ENCODE assay signal across 2 cellular contexts in genomic region chr1:210525759-210526158, GRCh38.
TF ChIP-seq lines count a peak whose summit lies in the region.

No MANE protein-coding gene starts in this region.

TF ChIP-seq in HepG2, 621 proteins besides CTCF, POLR2A, EP300 and RAD21:
- no peak for TF ChIP-seq ZNF883 (CRISPR knock-in tag; IDR thresholded peaks at IDR 0.05; ENCODE audit: not compliant biosample characterization)
- peak in 1 of 2 experiments; percentile 45; a peak in 2 of 4 replicates for TF ChIP-seq MAFK (conservative IDR thresholded peaks at IDR 0.05 in 1 of 2, IDR thresholded peaks at IDR 0.05 in 1 of 2; ENCODE audit: low read length in 2 of 2)
- TF ChIP-seq ZNF709 (CRISPR knock-in tag; IDR thresholded peaks at IDR 0.05): no peak
- no peak for TF ChIP-seq ZFP41 (CRISPR knock-in tag; IDR thresholded peaks at IDR 0.05; ENCODE audit: borderline replicate concordance)
- TF ChIP-seq MAFF (IDR thresholded peaks at IDR 0.05; ENCODE audit: low read depth, low read length): 0 out of 2 replicates have a peak, but pooled peaks have one; percentile 22
- TF ChIP-seq IRF9 (CRISPR knock-in tag; IDR thresholded peaks at IDR 0.05; ENCODE audit: borderline replicate concordance): no peak
- TF ChIP-seq KDM6A (CRISPR knock-in tag; IDR thresholded peaks at IDR 0.05; ENCODE audit: low read depth): no peak
- no peak for TF ChIP-seq DR1 (CRISPR knock-in tag; IDR thresholded peaks at IDR 0.05)
- no peak for TF ChIP-seq RFXAP (CRISPR knock-in tag; IDR thresholded peaks at IDR 0.05; ENCODE audit: borderline replicate concordance)
- TF ChIP-seq ZNF430 (CRISPR knock-in tag; IDR thresholded peaks at IDR 0.05): no peak
- no peak for TF ChIP-seq ZNF549 (CRISPR knock-in tag; IDR thresholded peaks at IDR 0.05)
TF ChIP-seq in HepG2: peak in this region for 2.

TF ChIP-seq in SK-N-SH, 30 proteins besides CTCF, POLR2A, EP300 and RAD21:
- TF ChIP-seq NRF1 (IDR thresholded peaks at IDR 0.05; ENCODE audit: low read depth, low read length) (no peak), GABPA (IDR thresholded peaks at IDR 0.05; ENCODE audit: low read depth) (no peak), FOXM1 (IDR thresholded peaks at IDR 0.05; ENCODE audit: low read depth) (no peak), JUND (IDR thresholded peaks at IDR 0.05) (no peak)
- TF ChIP-seq, protein P1, sequence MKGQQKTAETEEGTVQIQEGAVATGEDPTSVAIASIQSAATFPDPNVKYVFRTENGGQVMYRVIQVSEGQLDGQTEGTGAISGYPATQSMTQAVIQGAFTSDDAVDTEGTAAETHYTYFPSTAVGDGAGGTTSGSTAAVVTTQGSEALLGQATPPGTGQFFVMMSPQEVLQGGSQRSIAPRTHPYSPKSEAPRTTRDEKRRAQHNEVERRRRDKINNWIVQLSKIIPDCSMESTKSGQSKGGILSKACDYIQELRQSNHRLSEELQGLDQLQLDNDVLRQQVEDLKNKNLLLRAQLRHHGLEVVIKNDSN (IDR thresholded peaks at IDR 0.05; ENCODE audit: borderline replicate concordance, low read depth): no peak
TF ChIP-seq in SK-N-SH: peak in this region for 0.
